Comparison of ENCODE assay signal across 20 cellular contexts in genomic region chr1:56322211-56322610, GRCh38.
DNase-seq lines count a peak whose midpoint lies in the region; ATAC-seq and TF ChIP-seq lines count a peak whose summit lies in the region.
"Had no signal": no experiment of that assay in that cellular context is flagged by ENCODE, and none has a peak within 500 bp of the region (broad histone marks: within the 10 kb centered on the region; RNA-seq: fewer than 3 reads in every experiment).

No MANE protein-coding gene starts in this region.

- no peak overlapping the region for H3K27ac ChIP-seq in GM23338 (ENCODE audit: low read depth)
- no peak overlapping the region for H3K27ac ChIP-seq in right cardiac atrium (ENCODE audit: low read length)
- no peak overlapping the region for H3K27ac ChIP-seq in stomach
- H3K27ac ChIP-seq: BLaER1 had no signal

- TF ChIP-seq EP300 in stomach (IDR thresholded peaks at IDR 0.05): no peak

- no peaks in the 10 kb centered on the region for H4K20me1 ChIP-seq in GM23338 (replicated peaks; ENCODE audit: insufficient read depth)
- H4K20me1 ChIP-seq: BLaER1 had no signal

- H3K4me1 ChIP-seq in GM23338 (ENCODE audit: insufficient read depth) (no peaks in the 10 kb centered on the region), right cardiac atrium (ENCODE audit: control insufficient read depth, insufficient read depth, low read length) (peaks cover 2% of the 10 kb centered on the region), stomach (peaks cover 0 to 7% (median 0%) of the 10 kb centered on the region in 4 donors)
- H3K4me1 ChIP-seq: BLaER1 had no signal

- H3K9me2 ChIP-seq in GM23338 (ENCODE audit: insufficient read depth): no peaks in the 10 kb centered on the region; the same call in none of the 2 replicates

- H2AFZ ChIP-seq in GM23338: no peak overlapping the region

- H3K9me3 Mint-ChIP-seq in GM23338 (no peaks in the 10 kb centered on the region), immature natural killer cell (no peaks in the 10 kb centered on the region)

- no peak for TF ChIP-seq POLR2A in stomach (IDR thresholded peaks at IDR 0.05)

- H3K27me3 ChIP-seq in GM23338 (ENCODE audit: insufficient read depth) (no peaks in the 10 kb centered on the region), right cardiac atrium (ENCODE audit: control insufficient read depth, insufficient read depth) (no peaks in the 10 kb centered on the region), stomach (no peaks in the 10 kb centered on the region)
- H3K27me3 ChIP-seq: BLaER1 had no signal

- H3K4me3 Mint-ChIP-seq in GM23338 (no peak overlapping the region), immature natural killer cell (no peak overlapping the region)
- H3K4me3 Mint-ChIP-seq: CD4-positive, alpha-beta memory T cell had no signal

- H3K4me3 ChIP-seq in GM23338: no peak overlapping the region
- no peak overlapping the region for H3K4me3 ChIP-seq in right cardiac atrium (ENCODE audit: low read length)
- no peak overlapping the region for H3K4me3 ChIP-seq in stomach
- H3K4me3 ChIP-seq: BLaER1, GM12878 had no signal

- H3K9me3 ChIP-seq in right cardiac atrium (ENCODE audit: control insufficient read depth, low read length) (no peaks in the 10 kb centered on the region), stomach (no peaks in the 10 kb centered on the region)
- H3K9me3 ChIP-seq: BLaER1 had no signal

- DNase-seq in Right ventricle myocardium superior (no peak), cardiac septum (ENCODE audit: low spot score) (no peak), GM23338 (ENCODE audit: low spot score) (peak; percentile 4), right cardiac atrium (peak in 1 of 3 donors; percentile 25), sciatic nerve (ENCODE audit: low spot score) (no peak), stomach (no peak), immature natural killer cell (no peak)
- DNase-seq in effector CD4-positive, alpha-beta T cell: no peak
- DNase-seq: CD4-positive, alpha-beta memory T cell; DMS153; KG1; NCI-H1417 treated with DMSO at 0.1 percent for 48 hours; NCI-H187 treated with DMSO at 0.1 percent for 48 hours; NCI-H345; NCI-H524 treated with DMSO at 0.1 percent for 48 hours; PC-3; RPMI8226 had no signal

- H3K4me1 Mint-ChIP-seq in GM23338 (peaks cover 9% of the 10 kb centered on the region; the same call in 2 of the 3 replicates), immature natural killer cell (no peaks in the 10 kb centered on the region)
- H3K4me1 Mint-ChIP-seq: CD4-positive, alpha-beta memory T cell had no signal

- intact Hi-C loops in Right ventricle myocardium superior (cut with DNase I): no loop called here
- intact Hi-C loops in cardiac septum (cut with DNase I): no loop called here
- intact Hi-C loops in right cardiac atrium (cut with DNase I): no loop called here
- intact Hi-C loops in sciatic nerve (cut with DNase I): no loop called here
- intact Hi-C loops in stomach (cut with DNase I; ENCODE audit: low total_unique reads): no loop called here

- H3F3A ChIP-seq in GM23338 (replicated peaks; ENCODE audit: low read depth): no peaks in the 10 kb centered on the region

- H3K36me3 Mint-ChIP-seq in GM23338 (ENCODE audit: low read depth): no peaks in the 10 kb centered on the region
- H3K36me3 Mint-ChIP-seq in immature natural killer cell: no peaks in the 10 kb centered on the region
- H3K36me3 Mint-ChIP-seq: CD4-positive, alpha-beta memory T cell had no signal

- H3K36me3 ChIP-seq in GM23338 (ENCODE audit: insufficient read depth) (no peaks in the 10 kb centered on the region), stomach (no peaks in the 10 kb centered on the region)
- H3K36me3 ChIP-seq: BLaER1 had no signal

- 76% methylated on average over 3 of the region's 3 CpGs for WGBS in right cardiac atrium
- WGBS in stomach, 5 donors: 83 to 99% (median 87%) methylated on average over 3 of the region's 3 CpGs

- H3K27me3 Mint-ChIP-seq in GM23338 (ENCODE audit: insufficient read depth, low read depth, poor library complexity) (no peaks in the 10 kb centered on the region), immature natural killer cell (ENCODE audit: low read depth in 3 of 3) (peaks cover 0 to 3% (median 2%) of the 10 kb centered on the region in 3 donors)
- H3K27me3 Mint-ChIP-seq: CD4-positive, alpha-beta memory T cell had no signal

- TF ChIP-seq CTCF in GM23338 (conservative IDR thresholded peaks at IDR 0.05; ENCODE audit: low read depth in 2 of 2) (no peak), stomach (IDR thresholded peaks at IDR 0.05) (no peak)

- H3K79me2 ChIP-seq in GM23338 (replicated peaks; ENCODE audit: insufficient read depth): no peaks in the 10 kb centered on the region

- H3K27ac Mint-ChIP-seq in GM23338: no peak overlapping the region
- no peak overlapping the region for H3K27ac Mint-ChIP-seq in immature natural killer cell
- H3K27ac Mint-ChIP-seq: CD4-positive, alpha-beta memory T cell had no signal

- no peak overlapping the region for H3K4me2 ChIP-seq in GM23338
- H3K4me2 ChIP-seq: BLaER1 had no signal

- ATAC-seq in Right ventricle myocardium superior (ENCODE audit: poor library complexity): peak; percentile 19
- ATAC-seq in GM23338: no peak; the same call in 2 of the 3 replicates
- peak; percentile 25 to 45 for ATAC-seq in right cardiac atrium
- peak; percentile 58 for ATAC-seq in sciatic nerve
- ATAC-seq: GM12878, HepG2, PC-3 had no signal

TF ChIP-seq in GM23338, 12 proteins besides CTCF, POLR2A, EP300 and RAD21:
- no peak for TF ChIP-seq NANOG (IDR thresholded peaks at IDR 0.05; ENCODE audit: borderline replicate concordance)
- no peak for TF ChIP-seq ZNF331 (CRISPR knock-in tag; IDR thresholded peaks at IDR 0.05; ENCODE audit: low read depth)
- TF ChIP-seq EZH2 (IDR thresholded peaks at IDR 0.05; ENCODE audit: low read depth, unreplicated experiment): no peak
- no peak for TF ChIP-seq ZNF462 (CRISPR knock-in tag; IDR thresholded peaks at IDR 0.05)
- no peak for TF ChIP-seq POLR2AphosphoS5 (IDR thresholded peaks at IDR 0.05; ENCODE audit: low read depth)
- TF ChIP-seq EZH2phosphoT487 (IDR thresholded peaks at IDR 0.05; ENCODE audit: unreplicated experiment): no peak
- TF ChIP-seq CREB1 (CRISPR knock-in tag; IDR thresholded peaks at IDR 0.05; ENCODE audit: low read depth): no peak
